In genomic region chrX:24026403-24026801, GRCh38 we compare ENCODE assay signal across 7 cellular contexts. TPM values are rescaled to one million over a fixed set of nuclear protein-coding genes. Genes with fewer than 3 reads are reported as not detected.
DNase-seq lines count a peak whose midpoint lies in the region; ATAC-seq and TF ChIP-seq lines count a peak whose summit lies in the region.

No MANE protein-coding gene starts in this region.

- WGBS in ovary, 3 donors, result 28 to 40% (median 36%) methylated on average over 13 of the region's 13 CpGs

- intact Hi-C loops in PC-9 (cut with micrococcal nuclease; ENCODE audit: unreplicated experiment), result loop anchor here (5.0 kb wide), 1 partner anchor 126 kb away; no protein-coding TSS in a partner anchor
- intact Hi-C loops in ovary (cut with DNase I), result loop anchor here in 1 of 4 donors (10.0 kb wide), 1 partner anchor 122 kb away; the partner anchor contains the start of genes APOO and CXorf58

- BruUV-seq in PC-9 (replicated peaks; lab: Mats Ljungman, UMichigan), result no TSS peak

- no peak for TF ChIP-seq EP300 in ovary (IDR thresholded peaks at IDR 0.05)

- POLR2A ChIA-PET in PC-9 (lab: Charles Lee; ENCODE audit: unreplicated experiment), result interaction anchor here (0.6 to 1.0 kb wide), 2 partner anchors 28 to 245 kb away, joined by 5 to 10 read pairs; partner anchors contain the start of gene EIF2S3

- H3K4me2 ChIP-seq in PC-9, result peak overlapping the region; percentile 94

- no peaks in the 10 kb centered on the region for H3K9me2 ChIP-seq in PC-9 (ENCODE audit: insufficient read depth)

- H3K27ac ChIP-seq in PC-9, result peak overlapping the region; percentile 96
- peak overlapping the region in 1 of 2 donors; percentile 90 for H3K27ac ChIP-seq in ovary

- H2AFZ ChIP-seq in PC-9, result peak overlapping the region; percentile 82

- no peaks in the 10 kb centered on the region for H3K27me3 ChIP-seq in PC-9 (ENCODE audit: insufficient read depth, low read depth)
- H3K27me3 ChIP-seq in ovary, result no peaks in the 10 kb centered on the region

- DNase-seq in GM12865 (ENCODE audit: low read depth) (no peak), PC-9 (no peak), epithelial cell of esophagus (ENCODE audit: low read depth) (no peak), ovary (no peak), NOMO-1 treated with DMSO at 0.1 percent for 48 hours (lab: John Stamatoyannopoulos, UW; ENCODE audit: unreplicated experiment) (no peak)

- H3K36me3 ChIP-seq in PC-9 (ENCODE audit: low read depth) (no peaks in the 10 kb centered on the region), ovary (no peaks in the 10 kb centered on the region)

- H3K9me3 ChIP-seq in PC-9 (ENCODE audit: insufficient read depth, low read depth) (no peaks in the 10 kb centered on the region), ovary (no peaks in the 10 kb centered on the region)

- no peaks in the 10 kb centered on the region for H4K20me1 ChIP-seq in PC-9 (ENCODE audit: insufficient read depth)

- peaks cover 25% of the 10 kb centered on the region for H3K79me2 ChIP-seq in PC-9 (ENCODE audit: low read depth)

- CTCF ChIA-PET in PC-9 (lab: Charles Lee), result interaction anchor here (0.6 to 2.0 kb wide), 3 partner anchors 26 to 126 kb away, joined by 3 to 20 read pairs (median 11); no protein-coding TSS in a partner anchor

- H3K4me1 ChIP-seq in PC-9 (replicated peaks; ENCODE audit: insufficient read depth), result peaks cover 10% of the 10 kb centered on the region; the same call in 1 of the 2 replicates
- no peaks in the 10 kb centered on the region for H3K4me1 ChIP-seq in ovary (ENCODE audit: insufficient read depth)

- H3K4me3 ChIP-seq in GM12865 (ENCODE audit: low read depth, low read length), result peak overlapping the region; percentile 81
- H3K4me3 ChIP-seq in PC-9, result peak overlapping the region; percentile 82
- H3K4me3 ChIP-seq in epithelial cell of esophagus (ENCODE audit: low read length), result peak overlapping the region; percentile 64
- peak overlapping the region; percentile 65 for H3K4me3 ChIP-seq in ovary

- TF ChIP-seq CTCF in GM12865 (IDR thresholded peaks at IDR 0.05; ENCODE audit: insufficient read depth, low read depth, low read length, missing control alignments) (no peak), PC-9 (conservative IDR thresholded peaks at IDR 0.05) (no peak), epithelial cell of esophagus (IDR thresholded peaks at IDR 0.05; ENCODE audit: insufficient read depth, low read depth, low read length, missing control alignments) (no peak), ovary (IDR thresholded peaks at IDR 0.05) (no peak)

- no peak for TF ChIP-seq POLR2A in ovary (IDR thresholded peaks at IDR 0.05)

- ATAC-seq in HG03025 (IDR thresholded peaks at IDR 0.05; ENCODE audit: low FRiP score, unreplicated experiment) (no peak), GM19324 (IDR thresholded peaks at IDR 0.05; ENCODE audit: low FRiP score, unreplicated experiment) (no peak)

- no peaks in the 10 kb centered on the region; the same call in 1 of the 2 replicates for H3F3A ChIP-seq in PC-9 (ENCODE audit: insufficient read depth, low read depth)

RNA-seq across cellular contexts. Expression of gene KLHL15, which starts 0.6 kb away (rescaled TPM):
- total RNA-seq in PC-9 (2021) (3.5 and 3.7 TPM in 2 replicates), ovary (10 to 100 TPM; 12.0 to 19.2 (median 14.6) TPM)
- polyA plus RNA-seq in ovary, result 1 to 10 TPM; 3.7 to 6.2 TPM

RNA-seq across cellular contexts. Expression of gene EIF2S3, which starts 28.4 kb away (rescaled TPM):
- total RNA-seq in PC-9 (2021) (216 and 252 TPM in 2 replicates), ovary (100 to 1,000 TPM; 121 to 384 (median 267) TPM)
- 100 to 1,000 TPM; 149 to 187 TPM for polyA plus RNA-seq in ovary
